In the genomic region with DNA sequence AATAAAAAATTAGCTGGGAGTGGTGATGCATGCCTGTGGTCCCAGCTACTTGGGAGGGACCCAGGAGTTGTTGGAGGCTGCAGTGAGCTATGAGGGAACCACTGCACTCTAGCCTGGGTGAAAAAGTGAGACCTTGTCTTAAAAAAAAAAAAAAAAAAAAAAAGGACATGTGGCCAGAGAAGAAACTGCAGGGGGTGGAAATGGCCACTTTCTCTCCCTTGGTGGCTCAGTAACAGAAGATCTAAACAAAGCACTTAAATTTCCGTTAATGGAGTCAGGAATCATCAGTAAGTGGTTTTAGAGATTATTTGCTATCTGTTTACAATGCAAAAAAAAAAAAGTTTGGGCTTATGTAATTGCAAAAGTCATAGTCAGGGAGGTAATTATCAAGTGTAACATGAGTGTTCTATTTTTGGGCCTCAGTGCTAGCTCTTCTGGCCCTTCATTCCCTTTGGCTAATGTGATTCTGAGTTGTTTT, we compare ENCODE assay signal across 19 cellular contexts. TPM values are rescaled to one million over a fixed set of nuclear protein-coding genes. Genes with fewer than 3 reads are reported as not detected.
DNase-seq lines count a peak whose midpoint lies in the region; ATAC-seq and TF ChIP-seq lines count a peak whose summit lies in the region.
"Had no signal": no experiment of that assay in that cellular context is flagged by ENCODE, and none has a peak within 500 bp of the region (broad histone marks: within the 10 kb centered on the region; RNA-seq: fewer than 3 reads in every experiment).

No MANE protein-coding gene starts in this region.

- H3K36me3 Mint-ChIP-seq in endothelial cell (ENCODE audit: low read depth, unreplicated experiment), result no peaks in the 10 kb centered on the region
- no peaks in the 10 kb centered on the region for H3K36me3 Mint-ChIP-seq in nephron progenitor cell (ENCODE audit: low read depth)
- H3K36me3 Mint-ChIP-seq: activated naive CD4-positive, alpha-beta T cell treated with anti-CD3 and anti-CD28 coated beads, Interleukin-2, amount 50 U/mL, for 24 hours had no signal

- no peak for ATAC-seq in mucosa of descending colon
- ATAC-seq: foreskin keratinocyte had no signal

- H3K9me3 Mint-ChIP-seq in endothelial cell (ENCODE audit: unreplicated experiment) (no peaks in the 10 kb centered on the region), nephron progenitor cell (no peaks in the 10 kb centered on the region)
- H3K9me3 Mint-ChIP-seq: activated naive CD4-positive, alpha-beta T cell treated with anti-CD3 and anti-CD28 coated beads, Interleukin-2, amount 50 U/mL, for 24 hours; nephron had no signal

- DNase-seq in AG04450 (ENCODE audit: low read depth, low spot score) (no peak), GM06990 (ENCODE audit: extremely low read depth, insufficient read length) (no peak), NCI-H146 (lab: John Stamatoyannopoulos, UW) (peak; percentile 65), endothelial cell (ENCODE audit: low spot score) (no peak), HuH-7.5 (ENCODE audit: low spot score) (no peak), mucosa of descending colon (no peak), nephron progenitor cell (no peak), epidermal melanocyte (ENCODE audit: insufficient read length, low spot score) (no peak)
- DNase-seq: activated CD4-positive, alpha-beta T cell treated with anti-CD3 and anti-CD28 coated beads for 48 hours; effector memory CD4-positive, alpha-beta T cell; foreskin keratinocyte; NCI-H2081 treated with DMSO at 0.1 percent for 48 hours; stimulated activated CD4-positive, alpha-beta T cell treated with anti-CD3 and anti-CD28 coated beads, Interleukin-1b, Interleukin-23, amount 100 ng/mL, for 48 hours; T-helper 9 cell had no signal

- H3K27me3 ChIP-seq in AG04450 (ENCODE audit: control insufficient read depth, insufficient read depth, low read length), result peaks cover 21% of the 10 kb centered on the region
- H3K27me3 ChIP-seq in GM06990 (replicated peaks; ENCODE audit: control insufficient read depth, insufficient read depth, low read length), result no peaks in the 10 kb centered on the region
- H3K27me3 ChIP-seq: SJSA1 had no signal

- H3K9me3 ChIP-seq in AG04450 (ENCODE audit: control insufficient read depth, insufficient read depth, low read length), result no peaks in the 10 kb centered on the region
- no peaks in the 10 kb centered on the region for H3K9me3 ChIP-seq in mucosa of descending colon
- H3K9me3 ChIP-seq: SJSA1 had no signal

- H3K4me3 Mint-ChIP-seq in endothelial cell (ENCODE audit: unreplicated experiment) (no peak overlapping the region), nephron progenitor cell (no peak overlapping the region)
- H3K4me3 Mint-ChIP-seq: activated naive CD4-positive, alpha-beta T cell treated with anti-CD3 and anti-CD28 coated beads, Interleukin-2, amount 50 U/mL, for 24 hours; nephron had no signal

- no peaks in the 10 kb centered on the region for H3K4me1 ChIP-seq in mucosa of descending colon (ENCODE audit: low read depth)
- H3K4me1 ChIP-seq: foreskin keratinocyte had no signal

- no peak overlapping the region for H3K27ac ChIP-seq in AG04450 (ENCODE audit: low read depth, low read length)
- H3K27ac ChIP-seq: foreskin keratinocyte, SJSA1 had no signal

- no peak overlapping the region for H3K4me3 ChIP-seq in AG04450 (ENCODE audit: low read depth, low read length)
- H3K4me3 ChIP-seq in GM06990 (replicated peaks; ENCODE audit: low read depth, low read length), result no peak overlapping the region
- no peak overlapping the region for H3K4me3 ChIP-seq in mucosa of descending colon
- H3K4me3 ChIP-seq: SJSA1 had no signal

- H3K27me3 Mint-ChIP-seq in endothelial cell (ENCODE audit: unreplicated experiment) (peaks cover 4% of the 10 kb centered on the region), nephron progenitor cell (ENCODE audit: low read depth, poor library complexity) (peaks cover 6% of the 10 kb centered on the region)

- CTCF ChIA-PET in AG04450 (lab: Charles Lee), result interaction anchor here (0.6 to 3.1 kb wide), 9 partner anchors 7 to 410 kb away, joined by 3 to 21 read pairs (median 6); partner anchors contain the start of gene YTHDF2

- intact Hi-C loops in mucosa of descending colon (cut with DNase I, micrococcal nuclease), result no loop called here

- H3K27ac Mint-ChIP-seq in endothelial cell (ENCODE audit: unreplicated experiment) (no peak overlapping the region), nephron progenitor cell (no peak overlapping the region)
- H3K27ac Mint-ChIP-seq: activated naive CD4-positive, alpha-beta T cell treated with anti-CD3 and anti-CD28 coated beads, Interleukin-2, amount 50 U/mL, for 24 hours; nephron had no signal

- POLR2A ChIA-PET in AG04450 (lab: Yijun Ruan, JAX), result interaction anchor here (0.6 kb wide), 1 partner anchor 92 kb away, joined by 8 read pairs; no protein-coding TSS in a partner anchor

- TF ChIP-seq CTCF in AG04450 (IDR thresholded peaks at IDR 0.05; ENCODE audit: low read depth, low read length) (peak; percentile 14; the same call in 1 of the 2 replicates), GM06990 (IDR thresholded peaks at IDR 0.05; ENCODE audit: insufficient read depth, low read length, poor library complexity, severe bottlenecking) (peak; percentile 13), endothelial cell (IDR thresholded peaks at IDR 0.05; ENCODE audit: unreplicated experiment) (peak; percentile 41), mucosa of descending colon (IDR thresholded peaks at IDR 0.05) (no peak), nephron progenitor cell (IDR thresholded peaks at IDR 0.05) (no peak)

- H3K4me1 Mint-ChIP-seq in endothelial cell (ENCODE audit: unreplicated experiment) (peaks cover 4% of the 10 kb centered on the region), nephron progenitor cell (peaks cover 25% of the 10 kb centered on the region)
- H3K4me1 Mint-ChIP-seq: activated naive CD4-positive, alpha-beta T cell treated with anti-CD3 and anti-CD28 coated beads, Interleukin-2, amount 50 U/mL, for 24 hours; nephron had no signal

- H3K36me3 ChIP-seq in GM06990 (ENCODE audit: control insufficient read depth, insufficient read depth, low read length) (no peaks in the 10 kb centered on the region), mucosa of descending colon (ENCODE audit: low read depth) (no peaks in the 10 kb centered on the region)
- H3K36me3 ChIP-seq: SJSA1 had no signal

RNA-seq across cellular contexts. Expression of gene OPRD1, which starts 19.3 kb away (rescaled TPM):
- not detected in 2 replicates for polyA plus RNA-seq in AG04450 (2011; rRNA removed)
- polyA minus RNA-seq in AG04450 (2011; rRNA and poly(A)+ RNA removed), result not detected in 2 replicates
- total RNA-seq in endothelial cell (ENCODE audit: unreplicated experiment) (9.7 TPM), mucosa of descending colon (1 to 10 TPM in 1 of 3 donors, under 1 TPM in 2; 0.06 to 1.1 (median 0.48) TPM)
- total RNA-seq: foreskin keratinocyte, liver, M059J had no signal
- polyA plus RNA-seq: foreskin keratinocyte had no signal

RNA-seq across cellular contexts. Expression of gene YTHDF2, which starts 55.9 kb away (rescaled TPM):
- 73.6 and 85.1 TPM in 2 replicates for polyA plus RNA-seq in AG04450 (2011; rRNA removed)
- polyA minus RNA-seq in AG04450 (2011; rRNA and poly(A)+ RNA removed), result 130 and 139 TPM in 2 replicates
- 118 TPM for total RNA-seq in endothelial cell (ENCODE audit: unreplicated experiment)
- 10 to 100 TPM; 55.7 to 59.0 (median 55.8) TPM for total RNA-seq in mucosa of descending colon

Comparison
In these comparisons a context has a peak if more than half of its experiments do, and no peak if none do; other contexts are left out.
1. CTCF ChIP-seq: peak in AG04450 (single experiment), GM06990 (single experiment) and endothelial cell (single experiment); none in mucosa of descending colon (single experiment) and nephron progenitor cell (single experiment).